2 cellular contexts compared by ENCODE assay signal in genomic region chr2:241815477-241816430, GRCh38.
TF ChIP-seq lines count a peak whose summit lies in the region.

No MANE protein-coding gene starts in this region.

TF ChIP-seq in GM12891, 5 proteins besides CTCF, POLR2A, EP300 and RAD21:
- TF ChIP-seq POU2F2 (IDR thresholded peaks at IDR 0.05; ENCODE audit: low read depth, low read length), result no peak
- TF ChIP-seq PAX5 (IDR thresholded peaks at IDR 0.05; ENCODE audit: insufficient read depth, low read length, severe bottlenecking), result no peak
- TF ChIP-seq TAF1 (IDR thresholded peaks at IDR 0.05; ENCODE audit: low read depth, low read length), result no peak

TF ChIP-seq in H1, 55 proteins besides CTCF, POLR2A, EP300 and RAD21:
- TF ChIP-seq EGR1 (IDR thresholded peaks at IDR 0.05; ENCODE audit: borderline replicate concordance, low read depth, low read length), result no peak
